20 cellular contexts compared by ENCODE assay signal in genomic region chr22:45867906-45868555, GRCh38.
DNase-seq lines count a peak whose midpoint lies in the region; ATAC-seq and TF ChIP-seq lines count a peak whose summit lies in the region.
"Had no signal": no experiment of that assay in that cellular context is flagged by ENCODE, and none has a peak within 500 bp of the region (broad histone marks: within the 10 kb centered on the region; RNA-seq: fewer than 3 reads in every experiment).

No MANE protein-coding gene starts in this region.

- no peak overlapping the region for H3K23ac ChIP-seq in mesendoderm (ENCODE audit: low read length)

- H3K27me3 Mint-ChIP-seq in MCF 10A (ENCODE audit: insufficient read depth, unreplicated experiment) (peaks cover 27% of the 10 kb centered on the region), endodermal cell (ENCODE audit: insufficient read depth) (peaks cover 56% of the 10 kb centered on the region), type B pancreatic cell (peaks cover 51% of the 10 kb centered on the region)

- H3K18ac ChIP-seq in mesendoderm (ENCODE audit: low read length), result no peak overlapping the region

- H3K4me3 Mint-ChIP-seq in MCF 10A (ENCODE audit: unreplicated experiment) (no peak overlapping the region), endodermal cell (peak overlapping the region; percentile 47), type B pancreatic cell (peak overlapping the region; percentile 80)
- H3K4me3 Mint-ChIP-seq: activated naive CD8-positive, alpha-beta T cell treated with anti-CD3 and anti-CD28 coated beads, Interleukin-2, amount 10 ng/mL, durations not matched to agents 7 days and 5 days; stimulated activated naive CD8-positive, alpha-beta T cell treated with anti-CD3 and anti-CD28 coated beads, Interleukin-15, amount 100 ng/mL, for 72 hours; T-helper 1 cell treated with Interleukin-12 subunit alpha and Interleukin-12 subunit beta and Interleukin-4 antibody, amounts not matched to agents 30 μg/mL and 1 μg/mL, for 36 hours had no signal

- H3K9me3 Mint-ChIP-seq in MCF 10A (ENCODE audit: unreplicated experiment) (peaks cover 7% of the 10 kb centered on the region), endodermal cell (peaks cover 8% of the 10 kb centered on the region), type B pancreatic cell (peaks cover 4% of the 10 kb centered on the region)
- H3K9me3 Mint-ChIP-seq: activated naive CD8-positive, alpha-beta T cell treated with anti-CD3 and anti-CD28 coated beads, Interleukin-2, amount 10 ng/mL, durations not matched to agents 7 days and 5 days; activated T-helper 2 cell treated with anti-CD3 and anti-CD28 coated beads, Interferon-gamma antibody, Interleukin-2, Interleukin-4, amounts not matched to agents 10 μg/mL and 5 μg/mL and 100 μg/mL, durations not matched to agents 14 hours and 24 hours and 36 hours had no signal

- no peaks in the 10 kb centered on the region for H3K4me1 Mint-ChIP-seq in MCF 10A (ENCODE audit: insufficient read depth, unreplicated experiment)
- peaks cover 11% of the 10 kb centered on the region for H3K4me1 Mint-ChIP-seq in endodermal cell
- H3K4me1 Mint-ChIP-seq in type B pancreatic cell (ENCODE audit: unreplicated experiment), result peaks cover 24% of the 10 kb centered on the region

- no peak overlapping the region for H2BK120ac ChIP-seq in mesendoderm (ENCODE audit: low read depth, low read length)

- H3K4me2 ChIP-seq in mesendoderm (ENCODE audit: low read length), result no peak overlapping the region

- WGBS in endodermal cell (ENCODE audit: insufficient coverage in 1 of 2, insufficient read length in 1 of 2), 2 experiments, result 51 to 62% methylated on average over 7 to 20 of the region's 20 CpGs
- WGBS in mesendoderm (ENCODE audit: extremely low coverage, insufficient coverage, low lambda C conversion rate), result no CpG with 5 or more reads among the region's 20 CpGs

- H3K27me3 ChIP-seq in breast epithelium (peaks cover 0 to 9% of the 10 kb centered on the region in 2 donors), endodermal cell (ENCODE audit: control insufficient read depth, insufficient read depth, low read length, poor library complexity, severe bottlenecking) (peaks cover 58% of the 10 kb centered on the region), mesendoderm (ENCODE audit: insufficient read depth, low read length, poor library complexity) (peaks cover 29% of the 10 kb centered on the region)
- H3K27me3 ChIP-seq: body of pancreas, right atrium auricular region had no signal

- H3K27ac Mint-ChIP-seq in MCF 10A (ENCODE audit: low read depth, unreplicated experiment) (no peak overlapping the region), endodermal cell (no peak overlapping the region), type B pancreatic cell (no peak overlapping the region)
- H3K27ac Mint-ChIP-seq: activated naive CD8-positive, alpha-beta T cell treated with anti-CD3 and anti-CD28 coated beads, Interleukin-2, amount 10 ng/mL, durations not matched to agents 7 days and 5 days; activated T-helper 2 cell treated with anti-CD3 and anti-CD28 coated beads, Interferon-gamma antibody, Interleukin-2, Interleukin-4, amounts not matched to agents 10 μg/mL and 5 μg/mL and 100 μg/mL, durations not matched to agents 14 hours and 24 hours and 36 hours; T-helper 1 cell treated with Interleukin-12 subunit alpha and Interleukin-12 subunit beta and Interleukin-4 antibody, amounts not matched to agents 30 μg/mL and 1 μg/mL, for 36 hours had no signal

- H3K79me1 ChIP-seq in mesendoderm (ENCODE audit: low read length), result no peaks in the 10 kb centered on the region

- no peak overlapping the region for H2BK5ac ChIP-seq in mesendoderm (ENCODE audit: low read length)

- BruUV-seq in MCF 10A (replicated peaks; lab: Mats Ljungman, UMichigan), result no TSS peak

- CTCF ChIA-PET in MCF 10A (lab: Yijun Ruan, JAX), result interaction anchor here (1.0 kb wide), 1 partner anchor 101 kb away, joined by 4 read pairs; no protein-coding TSS in a partner anchor

- no peak overlapping the region for H3K4ac ChIP-seq in mesendoderm (ENCODE audit: low read depth, low read length)

- no peak for TF ChIP-seq POLR2A in breast epithelium (IDR thresholded peaks at IDR 0.05)

- H3K36me3 Mint-ChIP-seq in MCF 10A (ENCODE audit: insufficient read depth, unreplicated experiment) (no peaks in the 10 kb centered on the region), endodermal cell (ENCODE audit: low read depth) (no peaks in the 10 kb centered on the region), type B pancreatic cell (peaks cover 4% of the 10 kb centered on the region)
- H3K36me3 Mint-ChIP-seq: activated naive CD8-positive, alpha-beta T cell treated with anti-CD3 and anti-CD28 coated beads, Interleukin-2, amount 10 ng/mL, durations not matched to agents 7 days and 5 days had no signal

- no peak overlapping the region for H3K9ac ChIP-seq in endodermal cell (ENCODE audit: extremely low read depth, low read length, poor library complexity, severe bottlenecking)
- no peak overlapping the region for H3K9ac ChIP-seq in mesendoderm (ENCODE audit: low read length)

- H3K27ac ChIP-seq in breast epithelium (no peak overlapping the region), endodermal cell (ENCODE audit: low read depth, low read length) (no peak overlapping the region), mesendoderm (ENCODE audit: low read depth, low read length) (no peak overlapping the region)
- H3K27ac ChIP-seq: body of pancreas, right atrium auricular region, transverse colon had no signal

- H2AK5ac ChIP-seq in mesendoderm (ENCODE audit: low read length), result no peak overlapping the region

- POLR2A ChIA-PET in MCF 10A (lab: Yijun Ruan, JAX), result no interaction called here

- H3K4me1 ChIP-seq in breast epithelium (peaks cover 9 to 17% of the 10 kb centered on the region in 2 donors), endodermal cell (ENCODE audit: control insufficient read depth, insufficient read depth, low read length) (no peaks in the 10 kb centered on the region), mesendoderm (ENCODE audit: control insufficient read depth, low read depth, low read length) (no peaks in the 10 kb centered on the region)

- H3K4me3 ChIP-seq in breast epithelium, result peak overlapping the region in 2 of 3 donors; percentile 36 to 57
- peak overlapping the region; percentile 60 for H3K4me3 ChIP-seq in endodermal cell (ENCODE audit: low read length)
- no peak overlapping the region for H3K4me3 ChIP-seq in mesendoderm (ENCODE audit: low read length)
- H3K4me3 ChIP-seq: body of pancreas had no signal

- intact Hi-C loops in breast epithelium (cut with DNase I; ENCODE audit: low total_unique reads) (loop anchor here (5.0 to 10.0 kb wide), 2 partner anchors 104 to 283 kb away; no protein-coding TSS in a partner anchor), MCF 10A (cut with micrococcal nuclease) (no loop called here)

- H3K79me2 ChIP-seq in mesendoderm (ENCODE audit: control insufficient read depth, insufficient read depth, low read length), result no peaks in the 10 kb centered on the region

- TF ChIP-seq CTCF in breast epithelium (IDR thresholded peaks at IDR 0.05) (no peak), MCF 10A (IDR thresholded peaks at IDR 0.05; ENCODE audit: unreplicated experiment) (no peak), endodermal cell (conservative IDR thresholded peaks at IDR 0.05) (no peak), type B pancreatic cell (conservative IDR thresholded peaks at IDR 0.05) (no peak)

- no peak for ATAC-seq in GM18502 (IDR thresholded peaks at IDR 0.05; ENCODE audit: poor library complexity, unreplicated experiment)
- no peak for ATAC-seq in GM21619 (IDR thresholded peaks at IDR 0.05; ENCODE audit: unreplicated experiment)
- ATAC-seq: body of pancreas; stimulated activated naive CD8-positive, alpha-beta T cell treated with anti-CD3 and anti-CD28 coated beads, Interleukin-15, amount 100 ng/mL, for 72 hours had no signal

- peak overlapping the region; percentile 42 for H3K56ac ChIP-seq in mesendoderm (ENCODE audit: low read length)

- H4K5ac ChIP-seq in mesendoderm (ENCODE audit: low read length), result no peak overlapping the region

- no peaks in the 10 kb centered on the region for H3K36me3 ChIP-seq in breast epithelium
- no peaks in the 10 kb centered on the region for H3K36me3 ChIP-seq in endodermal cell (ENCODE audit: control insufficient read depth, insufficient read depth, low read length)
- H3K36me3 ChIP-seq in mesendoderm (ENCODE audit: control insufficient read depth, insufficient read depth, low read length), result no peaks in the 10 kb centered on the region
- H3K36me3 ChIP-seq: right atrium auricular region, transverse colon had no signal

- H2BK15ac ChIP-seq in mesendoderm (replicated peaks; ENCODE audit: low read depth), result no peak overlapping the region

- peaks cover 0 to 7% of the 10 kb centered on the region in 2 donors for H3K9me3 ChIP-seq in breast epithelium
- H3K9me3 ChIP-seq in endodermal cell (ENCODE audit: control insufficient read depth, low read length), result peaks cover 7% of the 10 kb centered on the region
- H3K9me3 ChIP-seq: body of pancreas had no signal

- no peak overlapping the region for H4K8ac ChIP-seq in mesendoderm (ENCODE audit: low read depth, low read length)

- peak; percentile 16 to 49 for DNase-seq in breast epithelium (ENCODE audit: low spot score in 2 of 2)
- no peak for DNase-seq in MCF 10A (ENCODE audit: unreplicated experiment)
- DNase-seq in endodermal cell, result peak; percentile 62
- no peak for DNase-seq in mesendoderm
- DNase-seq in type B pancreatic cell (ENCODE audit: extremely low spot score, unreplicated experiment), result no peak
- DNase-seq in SW 1271 (lab: John Stamatoyannopoulos, UW), result no peak
- DNase-seq: activated CD4-positive, alpha-beta T cell treated with anti-CD3 and anti-CD28 coated beads for 48 hours; activated naive CD8-positive, alpha-beta T cell treated with anti-CD3 and anti-CD28 coated beads, Interleukin-2, amount 10 ng/mL, durations not matched to agents 7 days and 5 days; body of pancreas; DMS53; MM.1S; NCI-H1436 treated with DMSO at 0.1 percent for 48 hours; NCI-H526; stimulated activated naive CD8-positive, alpha-beta T cell treated with anti-CD3 and anti-CD28 coated beads, Interleukin-15, amount 100 ng/mL, for 72 hours; transverse colon had no signal

Comparison
In these comparisons a context has a peak if more than half of its experiments do, and no peak if none do; other contexts are left out.
1. DNase-seq: peak in breast epithelium (2 of 2) and endodermal cell (single experiment); none in MCF 10A (single experiment), mesendoderm (single experiment), type B pancreatic cell (single experiment) and SW 1271 (0 of 2).